34 cellular contexts compared by ENCODE assay signal in the genomic region with DNA sequence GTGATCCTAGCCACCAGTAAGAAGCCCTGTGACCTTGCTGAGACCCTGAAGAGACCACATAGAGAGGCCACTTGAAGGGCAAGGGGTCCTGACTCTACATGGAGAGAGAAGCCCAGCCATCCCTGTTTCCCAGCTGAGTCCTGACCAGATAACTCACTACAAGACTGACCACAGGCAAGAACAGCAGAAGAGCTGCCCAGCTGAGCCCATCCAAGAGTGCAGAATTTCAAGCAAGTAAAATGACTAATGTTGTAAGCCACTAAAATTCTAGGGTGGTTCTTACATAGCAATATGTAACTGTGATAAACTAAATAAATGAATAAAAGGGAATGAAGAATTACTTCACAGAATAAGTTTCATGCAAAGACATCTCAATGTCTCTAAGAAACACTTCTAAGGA.
"Had no signal": no experiment of that assay in that cellular context is flagged by ENCODE, and none has a peak within 500 bp of the region (broad histone marks: within the 10 kb centered on the region; RNA-seq: fewer than 3 reads in every experiment).

No MANE protein-coding gene starts in this region.

- ATAC-seq: activated CD8-positive, alpha-beta T cell treated with anti-CD3 and anti-CD28 coated beads for 36 hours; activated naive CD8-positive, alpha-beta T cell treated with anti-CD3 and anti-CD28 coated beads, Interleukin-2, amount 50 U/mL, for 24 hours had no signal

- H3K27ac Mint-ChIP-seq: activated B cell treated with CpG ODN at 0.5 μM for 24 hours; activated CD4-positive, alpha-beta memory T cell treated with anti-CD3 and anti-CD28 coated beads for 36 hours; activated CD8-positive, alpha-beta T cell treated with anti-CD3 and anti-CD28 coated beads for 36 hours; activated naive CD4-positive, alpha-beta T cell treated with anti-CD3 and anti-CD28 coated beads, Interleukin-2, amount 50 U/mL, for 24 hours; activated naive CD8-positive, alpha-beta T cell; activated naive CD8-positive, alpha-beta T cell treated with anti-CD3 and anti-CD28 coated beads, Interleukin-2, amount 10 ng/mL, durations not matched to agents 7 days and 5 days; activated naive CD8-positive, alpha-beta T cell treated with anti-CD3 and anti-CD28 coated beads, Interleukin-2, amount 50 U/mL, for 24 hours; activated T-cell treated with anti-CD3 and anti-CD28 coated beads, Interleukin-2, amount 50 U/mL, for 24 hours; activated T-helper 2 cell treated with anti-CD3 and anti-CD28 coated beads, Interferon-gamma antibody, Interleukin-2, Interleukin-4, amounts not matched to agents 10 μg/mL and 5 μg/mL and 100 μg/mL, durations not matched to agents 14 hours and 24 hours and 36 hours; brain; T-helper 2 cell treated with Interferon-gamma antibody and Interleukin-4, amounts not matched to agents 5 μg/mL and 100 μg/mL, for 36 hours had no signal

- H3K27me3 Mint-ChIP-seq: activated B cell treated with CpG ODN at 0.5 μM for 24 hours; activated CD4-positive, alpha-beta memory T cell treated with anti-CD3 and anti-CD28 coated beads for 36 hours; activated CD4-positive, alpha-beta T cell treated with anti-CD3 and anti-CD28 coated beads, Interleukin-2, amount 10 ng/mL, durations not matched to agents 24 days and 14 days; activated CD8-positive, alpha-beta T cell treated with anti-CD3 and anti-CD28 coated beads for 36 hours; activated naive CD4-positive, alpha-beta T cell treated with anti-CD3 and anti-CD28 coated beads, Interleukin-2, amount 10 ng/mL, durations not matched to agents 7 days and 5 days; activated naive CD4-positive, alpha-beta T cell treated with anti-CD3 and anti-CD28 coated beads, Interleukin-2, amount 50 U/mL, for 24 hours; activated naive CD8-positive, alpha-beta T cell; activated naive CD8-positive, alpha-beta T cell treated with anti-CD3 and anti-CD28 coated beads, Interleukin-2, amount 10 ng/mL, durations not matched to agents 7 days and 5 days; activated naive CD8-positive, alpha-beta T cell treated with anti-CD3 and anti-CD28 coated beads, Interleukin-2, amount 50 U/mL, for 24 hours; activated T-cell treated with anti-CD3 and anti-CD28 coated beads, Interleukin-2, amount 50 U/mL, for 24 hours; brain; central memory CD8-positive, alpha-beta T cell had no signal

- H3K9me3 ChIP-seq: ascending aorta had no signal

- H3K27me3 ChIP-seq: ascending aorta, cardiac muscle cell had no signal

- H3K27ac ChIP-seq: cardiac muscle cell, VCaP had no signal

- DNase-seq: activated B cell treated with CpG ODN at 0.5 μM for 24 hours; activated CD4-positive, alpha-beta memory T cell treated with anti-CD3 and anti-CD28 coated beads for 36 hours; activated CD4-positive, alpha-beta T cell treated with anti-CD3 and anti-CD28 coated beads for 4 hours; activated CD4-positive, alpha-beta T cell treated with anti-CD3 and anti-CD28 coated beads, Interleukin-2, amount 10 ng/mL, durations not matched to agents 24 days and 14 days; activated CD4-positive, alpha-beta T cell treated with anti-CD3 and anti-CD28 coated beads, Interleukin-2, amount 50 U/mL, for 1 hour; activated CD4-positive, alpha-beta T cell treated with anti-CD3 and anti-CD28 coated beads, Interleukin-2, amount 50 U/mL, for 4 hours; activated CD4-positive, CD25-positive, alpha-beta regulatory T cell treated with anti-CD3 and anti-CD28 coated beads, Interleukin-2, amount 50 U/mL, for 72 hours; activated CD8-positive, alpha-beta memory T cell treated with anti-CD3 and anti-CD28 coated beads, Interleukin-2, amount 50 U/mL, for 48 hours; activated CD8-positive, alpha-beta T cell treated with anti-CD3 and anti-CD28 coated beads for 36 hours; activated effector memory CD4-positive, alpha-beta T cell treated with Interleukin-2 at 50 U/mL for 16 hours; activated gamma-delta T cell; activated naive CD4-positive, alpha-beta T cell treated with anti-CD3 and anti-CD28 coated beads, Interleukin-2, amount 10 ng/mL, durations not matched to agents 7 days and 5 days; activated naive CD4-positive, alpha-beta T cell treated with Interleukin-2 at 50 U/mL for 16 hours; activated naive CD8-positive, alpha-beta T cell treated with anti-CD3 and anti-CD28 coated beads, Interleukin-2, amount 10 ng/mL, durations not matched to agents 7 days and 5 days; activated naive CD8-positive, alpha-beta T cell treated with anti-CD3 and anti-CD28 coated beads, Interleukin-2, amount 50 U/mL, for 24 hours; activated T-cell treated with anti-CD3 and anti-CD28 coated beads, Interleukin-2, amount 50 U/mL, for 24 hours; activated T-cell treated with anti-CD3 and anti-CD28 coated beads, Interleukin-2, amount 50 U/mL, for 48 hours; amygdala; anterior cingulate cortex; caudate nucleus; SW 1271; T-helper 1 cell; T-helper 2 cell; T-helper 9 cell had no signal

- H3K9me3 Mint-ChIP-seq: activated B cell treated with CpG ODN at 0.5 μM for 24 hours; central memory CD8-positive, alpha-beta T cell had no signal

- H3K36me3 ChIP-seq: ascending aorta, cardiac muscle cell had no signal

- H3K4me3 ChIP-seq: ascending aorta, cardiac muscle cell had no signal

- H3K4me3 Mint-ChIP-seq: activated B cell treated with CpG ODN at 0.5 μM for 24 hours; activated CD4-positive, alpha-beta memory T cell treated with anti-CD3 and anti-CD28 coated beads for 36 hours; activated CD4-positive, alpha-beta T cell treated with anti-CD3 and anti-CD28 coated beads, Interleukin-2, amount 10 ng/mL, durations not matched to agents 24 days and 14 days; activated CD8-positive, alpha-beta T cell treated with anti-CD3 and anti-CD28 coated beads for 36 hours; activated naive CD4-positive, alpha-beta T cell treated with anti-CD3 and anti-CD28 coated beads, Interleukin-2, amount 10 ng/mL, durations not matched to agents 7 days and 5 days; activated naive CD4-positive, alpha-beta T cell treated with anti-CD3 and anti-CD28 coated beads, Interleukin-2, amount 50 U/mL, for 24 hours; activated naive CD8-positive, alpha-beta T cell; activated naive CD8-positive, alpha-beta T cell treated with anti-CD3 and anti-CD28 coated beads, Interleukin-2, amount 10 ng/mL, durations not matched to agents 7 days and 5 days; activated naive CD8-positive, alpha-beta T cell treated with anti-CD3 and anti-CD28 coated beads, Interleukin-2, amount 50 U/mL, for 24 hours; activated T-cell treated with anti-CD3 and anti-CD28 coated beads, Interleukin-2, amount 50 U/mL, for 24 hours; brain; central memory CD8-positive, alpha-beta T cell; T-helper 1 cell treated with Interleukin-12 subunit alpha and Interleukin-12 subunit beta and Interleukin-4 antibody, amounts not matched to agents 30 μg/mL and 1 μg/mL, for 36 hours; T-helper 2 cell treated with Interferon-gamma antibody and Interleukin-4, amounts not matched to agents 5 μg/mL and 100 μg/mL, for 36 hours had no signal
